Comparison of ENCODE assay signal across 24 cellular contexts in the genomic region with DNA sequence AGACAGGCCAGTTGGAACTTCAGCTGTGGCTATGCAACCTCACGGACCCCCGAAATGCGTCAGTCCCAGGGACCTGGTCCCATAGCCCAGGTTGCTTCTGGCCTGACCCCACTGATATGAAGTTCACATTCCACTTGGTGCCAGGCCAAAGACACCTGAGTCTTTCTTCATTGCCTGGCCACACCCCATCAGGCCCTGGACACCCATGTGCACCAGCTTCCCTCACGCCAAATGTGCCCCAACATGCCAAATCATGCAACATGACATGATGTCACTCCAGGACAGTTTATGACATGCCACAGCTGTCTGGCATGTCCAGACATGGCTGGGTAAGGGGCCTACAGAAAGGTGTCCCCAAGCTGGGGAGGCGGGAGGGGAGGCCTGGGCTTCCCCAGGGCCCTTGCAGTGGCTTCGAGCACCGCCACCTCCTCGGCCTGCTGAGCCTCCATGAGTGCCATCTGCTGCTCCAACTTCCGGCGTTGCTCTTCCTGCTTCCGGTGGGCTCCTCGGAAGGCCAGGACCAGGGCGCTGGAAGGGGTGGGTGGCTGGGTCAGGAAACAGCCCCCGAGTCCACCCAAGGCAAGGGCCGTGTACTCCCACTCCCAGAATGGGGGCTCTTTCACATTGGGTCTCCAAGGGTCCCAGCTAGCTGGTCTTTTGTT. TPM values are rescaled to one million over a fixed set of nuclear protein-coding genes. Genes with fewer than 3 reads are reported as not detected.
A peak's percentile ranks its signal among the peaks of the same experiment; 100 is the strongest.
DNase-seq lines count a peak whose midpoint lies in the region; ATAC-seq, FAIRE-seq and TF ChIP-seq lines count a peak whose summit lies in the region.
"Had no signal": no experiment of that assay in that cellular context is flagged by ENCODE, and none has a peak within 500 bp of the region (broad histone marks: within the 10 kb centered on the region; RNA-seq: fewer than 3 reads in every experiment).

No MANE protein-coding gene starts in this region.

- H3K27me3 Mint-ChIP-seq in activated CD8-positive, alpha-beta T cell treated with anti-CD3 and anti-CD28 coated beads, Interleukin-2, amount 10 ng/mL, durations not matched to agents 7 days and 5 days (ENCODE audit: low read depth), result peaks cover 9% of the 10 kb centered on the region
- H3K27me3 Mint-ChIP-seq: central memory CD8-positive, alpha-beta T cell had no signal

- H3K4me3 ChIP-seq in SJCRH30, result no peak overlapping the region
- H3K4me3 ChIP-seq: sigmoid colon, SJSA1, vagina had no signal

- peak overlapping the region; percentile 34; the same call in 1 of the 2 replicates for H3K27ac ChIP-seq in SJCRH30
- H3K27ac ChIP-seq: sigmoid colon, SJSA1, vagina had no signal

- no peak overlapping the region for H3K27ac Mint-ChIP-seq in activated CD8-positive, alpha-beta T cell treated with anti-CD3 and anti-CD28 coated beads, Interleukin-2, amount 10 ng/mL, durations not matched to agents 7 days and 5 days
- H3K27ac Mint-ChIP-seq: natural killer cell; T-helper 1 cell treated with Interleukin-12 subunit alpha and Interleukin-12 subunit beta and Interleukin-4 antibody, amounts not matched to agents 30 μg/mL and 1 μg/mL, for 36 hours had no signal

- FAIRE-seq in GM12891 (lab: Jason Lieb, UNC), result peak; percentile 5
- FAIRE-seq: A204.1, GM19239 had no signal

- no peak for DNase-seq in GM12891 (ENCODE audit: insufficient read length, low spot score)
- no peak for DNase-seq in SJCRH30
- DNase-seq in left colon, result peak in 1 of 2 donors; percentile 80
- DNase-seq in activated CD8-positive, alpha-beta T cell treated with anti-CD3 and anti-CD28 coated beads, Interleukin-2, amount 10 ng/mL, durations not matched to agents 7 days and 5 days, result no peak
- DNase-seq: activated CD4-positive, alpha-beta T cell treated with anti-CD3 and anti-CD28 coated beads, Interleukin-2, amount 50 U/mL, for 48 hours; activated naive CD4-positive, alpha-beta T cell treated with Interleukin-2 at 50 U/mL for 16 hours; amygdala; COR-L47; DND-41; foreskin melanocyte; natural killer cell; NCI-H187; NCI-H2227 treated with DMSO at 0.1 percent for 48 hours; NCI-H748 treated with DMSO at 0.1 percent for 48 hours; sigmoid colon had no signal

- no peak overlapping the region for H3K4me3 Mint-ChIP-seq in activated CD8-positive, alpha-beta T cell treated with anti-CD3 and anti-CD28 coated beads, Interleukin-2, amount 10 ng/mL, durations not matched to agents 7 days and 5 days
- H3K4me3 Mint-ChIP-seq: central memory CD8-positive, alpha-beta T cell; natural killer cell; T-helper 1 cell treated with Interleukin-12 subunit alpha and Interleukin-12 subunit beta and Interleukin-4 antibody, amounts not matched to agents 30 μg/mL and 1 μg/mL, for 36 hours had no signal

- H3K27me3 ChIP-seq in SJCRH30, result peaks cover 3% of the 10 kb centered on the region; the same call in 1 of the 2 replicates
- H3K27me3 ChIP-seq: sigmoid colon, SJSA1, vagina had no signal

- H3K36me3 ChIP-seq in SJCRH30, result no peaks in the 10 kb centered on the region
- H3K36me3 ChIP-seq: sigmoid colon, vagina had no signal

- POLR2A ChIA-PET in activated CD8-positive, alpha-beta T cell treated with anti-CD3 and anti-CD28 coated beads, Interleukin-2, amount 10 ng/mL, durations not matched to agents 7 days and 5 days (lab: Charles Lee), result interaction anchor here (0.5 kb wide), 1 partner anchor 14 kb away, joined by 3 read pairs; a partner anchor contains a TSS

- no peaks in the 10 kb centered on the region for H3K9me3 ChIP-seq in SJCRH30 (replicated peaks)
- H3K9me3 ChIP-seq: sigmoid colon, SJSA1, vagina had no signal

- peaks cover 7% of the 10 kb centered on the region for H3K4me1 Mint-ChIP-seq in activated CD8-positive, alpha-beta T cell treated with anti-CD3 and anti-CD28 coated beads, Interleukin-2, amount 10 ng/mL, durations not matched to agents 7 days and 5 days (ENCODE audit: low read depth)

- ATAC-seq in left colon (peak; percentile 36), HG03571 (IDR thresholded peaks at IDR 0.05; ENCODE audit: unreplicated experiment) (no peak), HG02642 (IDR thresholded peaks at IDR 0.05; ENCODE audit: poor library complexity, unreplicated experiment) (no peak)
- no peak for ATAC-seq in activated CD8-positive, alpha-beta T cell treated with anti-CD3 and anti-CD28 coated beads, Interleukin-2, amount 10 ng/mL, durations not matched to agents 7 days and 5 days
- ATAC-seq: natural killer cell had no signal

- CTCF ChIA-PET in activated CD8-positive, alpha-beta T cell treated with anti-CD3 and anti-CD28 coated beads, Interleukin-2, amount 10 ng/mL, durations not matched to agents 7 days and 5 days (lab: Charles Lee), result interaction anchor here (2.3 kb wide), 1 partner anchor 10 kb away, joined by 14 read pairs; no protein-coding TSS in a partner anchor

- intact Hi-C loops in left colon (cut with DNase I, micrococcal nuclease), result no loop called here

- H3K4me1 ChIP-seq in SJCRH30, result peaks cover 34% of the 10 kb centered on the region

- H3K9me3 Mint-ChIP-seq in activated CD8-positive, alpha-beta T cell treated with anti-CD3 and anti-CD28 coated beads, Interleukin-2, amount 10 ng/mL, durations not matched to agents 7 days and 5 days (ENCODE audit: insufficient read depth), result no peaks in the 10 kb centered on the region
- H3K9me3 Mint-ChIP-seq: central memory CD8-positive, alpha-beta T cell; natural killer cell; T-helper 1 cell treated with Interleukin-12 subunit alpha and Interleukin-12 subunit beta and Interleukin-4 antibody, amounts not matched to agents 30 μg/mL and 1 μg/mL, for 36 hours had no signal

- no peaks in the 10 kb centered on the region for H3K36me3 Mint-ChIP-seq in activated CD8-positive, alpha-beta T cell treated with anti-CD3 and anti-CD28 coated beads, Interleukin-2, amount 10 ng/mL, durations not matched to agents 7 days and 5 days (ENCODE audit: low read depth)
- H3K36me3 Mint-ChIP-seq: natural killer cell had no signal

- no peak for TF ChIP-seq POLR2A in GM12891 (IDR thresholded peaks at IDR 0.05; ENCODE audit: low read depth, low read length)

TF ChIP-seq in GM12891, 5 proteins besides CTCF, POLR2A, EP300 and RAD21:
- TF ChIP-seq TAF1 (IDR thresholded peaks at IDR 0.05; ENCODE audit: low read depth, low read length) (no peak), PAX5 (IDR thresholded peaks at IDR 0.05; ENCODE audit: insufficient read depth, low read length, severe bottlenecking) (no peak), SPI1 (IDR thresholded peaks at IDR 0.05; ENCODE audit: low read depth, low read length) (no peak), POU2F2 (IDR thresholded peaks at IDR 0.05; ENCODE audit: low read depth, low read length) (no peak), POLR2AphosphoS5 (IDR thresholded peaks at IDR 0.05; ENCODE audit: low read depth, low read length) (no peak)

RNA-seq across cellular contexts. Expression of a gene that starts 4.3 kb away (rescaled TPM):
- polyA plus RNA-seq in GM12891 (2012; ENCODE audit: low read depth, missing spikeins), result 2.6 TPM
- 41.0 and 42.0 TPM in 2 replicates for total RNA-seq in SJCRH30 (2014; rRNA removed; shearing (Covaris generic))
- 100 to 1,000 TPM; 151 to 181 TPM for total RNA-seq in left colon
- total RNA-seq in activated CD8-positive, alpha-beta T cell treated with anti-CD3 and anti-CD28 coated beads, Interleukin-2, amount 10 ng/mL, durations not matched to agents 7 days and 5 days, result 1 to 10 TPM; 4.1 to 4.3 TPM

RNA-seq across cellular contexts. Expression of a gene that starts 14.5 kb away (rescaled TPM):
- polyA plus RNA-seq in GM12891 (2012; ENCODE audit: low read depth, missing spikeins), result 0.17 TPM
- 0.04 TPM in 1 of 2 replicates, not detected in the other for total RNA-seq in SJCRH30 (2014; rRNA removed; shearing (Covaris generic))
- 1 to 10 TPM in 1 of 2 donors, under 1 TPM in 1; 0.67 to 2.3 TPM for total RNA-seq in left colon
- total RNA-seq in activated CD8-positive, alpha-beta T cell treated with anti-CD3 and anti-CD28 coated beads, Interleukin-2, amount 10 ng/mL, durations not matched to agents 7 days and 5 days, result not detected
- total RNA-seq: natural killer cell, SJSA1 had no signal
- polyA plus RNA-seq: BJ had no signal

RNA-seq across cellular contexts. Expression of a gene that starts 17.2 kb away (rescaled TPM):
- polyA plus RNA-seq in GM12891 (2012; ENCODE audit: low read depth, missing spikeins), result 71.7 TPM
- total RNA-seq in SJCRH30 (2014; rRNA removed; shearing (Covaris generic)), result 96.0 and 98.5 TPM in 2 replicates
- total RNA-seq in left colon, result 10 to 100 TPM; 63.5 to 70.3 TPM
- total RNA-seq in activated CD8-positive, alpha-beta T cell treated with anti-CD3 and anti-CD28 coated beads, Interleukin-2, amount 10 ng/mL, durations not matched to agents 7 days and 5 days, result 100 to 1,000 TPM; 116 to 117 TPM

RNA-seq across cellular contexts. Expression of a gene that starts 24.0 kb away (rescaled TPM):
- 10.6 TPM for polyA plus RNA-seq in GM12891 (2012; ENCODE audit: low read depth, missing spikeins)
- 5.1 and 5.3 TPM in 2 replicates for total RNA-seq in SJCRH30 (2014; rRNA removed; shearing (Covaris generic))
- 10 to 100 TPM; 44.7 to 64.5 TPM for total RNA-seq in left colon
- total RNA-seq in activated CD8-positive, alpha-beta T cell treated with anti-CD3 and anti-CD28 coated beads, Interleukin-2, amount 10 ng/mL, durations not matched to agents 7 days and 5 days, result 10 to 100 TPM; 24.3 to 28.3 TPM

RNA-seq across cellular contexts. Expression of a gene that starts 31.7 kb away (rescaled TPM):
- 3.8 TPM for polyA plus RNA-seq in GM12891 (2012; ENCODE audit: low read depth, missing spikeins)
- total RNA-seq in SJCRH30 (2014; rRNA removed; shearing (Covaris generic)), result 0.49 and 0.66 TPM in 2 replicates
- total RNA-seq in left colon, result under 1 TPM; 0.22 to 0.67 TPM
- 10 to 100 TPM; 10.7 to 13.8 TPM for total RNA-seq in activated CD8-positive, alpha-beta T cell treated with anti-CD3 and anti-CD28 coated beads, Interleukin-2, amount 10 ng/mL, durations not matched to agents 7 days and 5 days
